In the genomic region with DNA sequence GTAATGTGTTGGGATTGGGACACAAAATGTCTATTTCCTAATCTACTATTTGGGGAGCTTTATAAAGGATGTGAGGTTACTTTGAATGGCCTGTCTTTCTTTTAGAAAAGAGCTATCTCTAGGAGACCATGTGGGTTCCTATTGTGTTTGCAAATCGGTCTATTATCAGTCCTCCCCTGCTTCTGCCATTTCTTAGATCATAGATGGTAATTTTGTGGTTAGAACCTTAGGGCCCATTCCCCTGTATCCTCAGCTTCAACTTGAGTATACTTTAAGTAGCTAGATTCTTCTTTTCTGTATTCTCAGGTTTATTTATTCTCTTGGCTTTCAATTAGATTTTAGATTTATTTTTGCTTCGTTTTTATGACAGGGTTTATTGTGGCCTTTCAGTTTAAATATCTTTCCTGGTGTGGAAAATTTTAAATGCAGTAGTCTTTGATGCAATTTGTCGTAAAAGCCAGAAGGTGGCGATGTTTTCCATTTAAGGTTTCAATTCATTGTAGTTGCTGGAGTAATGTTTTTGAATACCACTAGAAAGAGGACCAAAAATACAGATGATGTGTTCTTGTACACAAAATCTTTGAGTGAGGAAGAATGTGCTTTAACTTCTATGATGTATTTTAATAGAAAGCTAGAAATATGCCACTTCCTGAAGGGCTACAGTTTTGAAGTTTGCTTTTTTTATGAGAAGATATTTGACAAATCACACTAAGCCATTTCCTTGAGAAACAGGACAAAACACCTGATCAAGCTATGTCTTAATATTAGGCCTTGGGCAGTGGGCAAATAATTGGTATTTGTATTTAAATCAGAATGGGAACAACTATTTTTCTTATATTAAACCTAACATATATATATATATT, we compare ENCODE assay signal across 8 cellular contexts. TPM values are rescaled to one million over a fixed set of nuclear protein-coding genes. Genes with fewer than 3 reads are reported as not detected.
DNase-seq lines count a peak whose midpoint lies in the region; ATAC-seq, FAIRE-seq and TF ChIP-seq lines count a peak whose summit lies in the region.

No MANE protein-coding gene starts in this region.

- no peak overlapping the region for H3K9ac ChIP-seq in HepG2 (ENCODE audit: insufficient read depth, low read depth, low read length)

- in situ Hi-C loops in HepG2 (cut with HindIII; ENCODE audit: extremely low pct_ligation_motif_present, low pct_unique_long_range_greater_than_20kb): loop anchor here (5.0 kb wide), 1 partner anchor 89 kb away; no protein-coding TSS in a partner anchor

- no peaks in the 10 kb centered on the region for H3K79me2 ChIP-seq in HepG2 (ENCODE audit: insufficient read depth, low read length)

- H3K27ac ChIP-seq in CD4-positive, alpha-beta memory T cell (ENCODE audit: low read depth, low read length): no peak overlapping the region
- H3K27ac ChIP-seq in breast epithelium: no peak overlapping the region
- H3K27ac ChIP-seq in HepG2 (ENCODE audit: extremely low read length, insufficient read depth, low read length): no peak overlapping the region

- H2AFZ ChIP-seq in HepG2 (ENCODE audit: low read length): no peak overlapping the region

- H3K27me3 ChIP-seq in CD4-positive, alpha-beta memory T cell (ENCODE audit: insufficient read depth, low read length): no peaks in the 10 kb centered on the region
- H3K27me3 ChIP-seq in breast epithelium (no peaks in the 10 kb centered on the region), HepG2 (ENCODE audit: control insufficient read depth in 1 of 2, insufficient read depth in 2 of 2, low read length in 2 of 2) (no peaks in the 10 kb centered on the region)

- 0% methylated on average over 4 of the region's 4 CpGs for WGBS in HepG2 (ENCODE audit: low lambda C conversion rate)

- peak overlapping the region in 4 of 7 donors; percentile 11 to 66 (median 18) for H3K27ac Mint-ChIP-seq in CD4-positive, alpha-beta memory T cell

- no peaks in the 10 kb centered on the region for H3K9me3 ChIP-seq in CD4-positive, alpha-beta memory T cell (ENCODE audit: control insufficient read depth in 1 of 2, low read length in 2 of 2)
- H3K9me3 ChIP-seq in breast epithelium (no peaks in the 10 kb centered on the region), HepG2 (ENCODE audit: low read length) (no peaks in the 10 kb centered on the region)

- no peak overlapping the region for H3K4me3 ChIP-seq in CD4-positive, alpha-beta memory T cell (ENCODE audit: low read length in 2 of 2)
- H3K4me3 ChIP-seq in breast epithelium (no peak overlapping the region), HepG2 (replicated peaks in 1 of 3; ENCODE audit: insufficient read depth in 1 of 3, low read depth in 2 of 3, low read length in 3 of 3) (no peak overlapping the region)

- TF ChIP-seq CTCF in breast epithelium (IDR thresholded peaks at IDR 0.05): peak; percentile 66 to 81 (median 77)
- TF ChIP-seq CTCF in HepG2 (CRISPR knock-in tag; IDR thresholded peaks at IDR 0.05): peak; percentile 71

- peak; percentile 67 for FAIRE-seq in HepG2 (lab: Jason Lieb, UNC)

- H3K4me2 ChIP-seq in HepG2 (ENCODE audit: low read depth, low read length): no peak overlapping the region

- 0 out of 2 replicates have a peak, but pooled peaks cover 3% of the 10 kb centered on the region for H4K20me1 ChIP-seq in HepG2 (ENCODE audit: insufficient read depth, low read length)

- no peaks in the 10 kb centered on the region for H3K36me3 ChIP-seq in CD4-positive, alpha-beta memory T cell (ENCODE audit: insufficient read depth, low read length)
- H3K36me3 ChIP-seq in breast epithelium (no peaks in the 10 kb centered on the region), HepG2 (replicated peaks in 1 of 2; ENCODE audit: control insufficient read depth in 1 of 2, insufficient read depth in 2 of 2, low read length in 2 of 2) (no peaks in the 10 kb centered on the region)

- CTCF ChIA-PET in CD4-positive, alpha-beta memory T cell (lab: Charles Lee; ENCODE audit: partially characterized antibody): interaction anchor here (0.6 to 3.3 kb wide), 37 partner anchors 8 to 1500 kb away, joined by 3 to 97 read pairs (median 5); a partner anchor contains a TSS
- CTCF ChIA-PET in HepG2 (lab: Yijun Ruan, JAX; ENCODE audit: low intra/inter-chr PET ratio, low total read pairs): interaction anchor here (0.8 to 3.6 kb wide), 5 partner anchors 49 to 124 kb away, joined by 3 to 47 read pairs (median 4); no protein-coding TSS in a partner anchor

- TF ChIP-seq RAD21 in HepG2 (CRISPR knock-in tag; IDR thresholded peaks at IDR 0.05): peak; percentile 56; the same call in 1 of the 2 replicates

- peaks cover 37% of the 10 kb centered on the region for H3K4me1 ChIP-seq in CD4-positive, alpha-beta memory T cell (ENCODE audit: insufficient read depth, low read length)
- H3K4me1 ChIP-seq in breast epithelium (no peaks in the 10 kb centered on the region), HepG2 (ENCODE audit: insufficient read depth, low read length) (no peaks in the 10 kb centered on the region)

- no peaks in the 10 kb centered on the region for H3K9me3 Mint-ChIP-seq in CD4-positive, alpha-beta memory T cell

- peaks cover 0 to 4% of the 10 kb centered on the region in 2 donors for H3K36me3 Mint-ChIP-seq in CD4-positive, alpha-beta memory T cell

- no peaks in the 10 kb centered on the region for H3K27me3 Mint-ChIP-seq in CD4-positive, alpha-beta memory T cell

- ATAC-seq in GM18907 (IDR thresholded peaks at IDR 0.05; ENCODE audit: unreplicated experiment): peak; percentile 56
- ATAC-seq in HepG2: peak; percentile 46; the same call in 2 of the 3 replicates
- ATAC-seq in GM18870 (IDR thresholded peaks at IDR 0.05; ENCODE audit: unreplicated experiment): no peak

- POLR2A ChIA-PET in CD4-positive, alpha-beta memory T cell (lab: Charles Lee; ENCODE audit: partially characterized antibody): interaction anchor here (1.0 to 1.6 kb wide), 4 partner anchors 9 to 90 kb away, joined by 3 to 7 read pairs (median 4); a partner anchor contains a TSS
- POLR2A ChIA-PET in HepG2 (lab: Yijun Ruan, JAX): interaction anchor here (1.1 kb wide), 1 partner anchor 90 kb away, joined by 4 read pairs; no protein-coding TSS in a partner anchor

- intact Hi-C loops in CD4-positive, alpha-beta memory T cell (cut with micrococcal nuclease): loop anchor here (1.0 to 2.0 kb wide), 4 partner anchors 21 to 124 kb away; a partner anchor contains a TSS
- intact Hi-C loops in breast epithelium (cut with DNase I; ENCODE audit: low total_unique reads) (no loop called here), HepG2 (cut with micrococcal nuclease; ENCODE audit: unreplicated experiment) (loop anchor here (1.0 kb wide), 3 partner anchors 49 to 124 kb away; no protein-coding TSS in a partner anchor)

- TF ChIP-seq EP300 in HepG2 (IDR thresholded peaks at IDR 0.05; ENCODE audit: low read depth in 2 of 2, low read length in 2 of 2): no peak
- no peak for TF ChIP-seq EP300 in HepG2 (CRISPR knock-in tag; IDR thresholded peaks at IDR 0.05; ENCODE audit: borderline replicate concordance)

- TF ChIP-seq POLR2A in breast epithelium (IDR thresholded peaks at IDR 0.05) (no peak), HepG2 (IDR thresholded peaks at IDR 0.05; ENCODE audit: insufficient read depth in 1 of 2, low read depth in 2 of 2, low read length in 2 of 2) (no peak)

- no peak overlapping the region for H3K4me3 Mint-ChIP-seq in CD4-positive, alpha-beta memory T cell

- BruUV-seq in HepG2 (replicated peaks; lab: Mats Ljungman, UMichigan): no TSS peak

- DNase-seq in CD4-positive, alpha-beta memory T cell: peak in 4 of 5 donors; percentile 38 to 46 (median 42)
- DNase-seq in HS-27A (ENCODE audit: low read depth): peak; percentile 43
- DNase-seq in NCI-H774 (lab: John Stamatoyannopoulos, UW): peak; percentile 68
- no peak for DNase-seq in breast epithelium (ENCODE audit: low spot score in 2 of 2)
- DNase-seq in HepG2 (ENCODE audit: low spot score): peak; percentile 58
- no peak for DNase-seq in NK-92 (lab: John Stamatoyannopoulos, UW; ENCODE audit: unreplicated experiment)

- H3K4me1 Mint-ChIP-seq in CD4-positive, alpha-beta memory T cell: peaks cover 31 to 45% (median 38%) of the 10 kb centered on the region in 4 donors

TF ChIP-seq in HepG2, 621 proteins besides CTCF, POLR2A, EP300 and RAD21 (continues in another document):
- TF ChIP-seq MIXL1 (CRISPR knock-in tag; IDR thresholded peaks at IDR 0.05): 0 out of 2 replicates have a peak, but pooled peaks have one; percentile 49

RNA-seq across cellular contexts. Expression of a gene that starts 20.3 kb away (rescaled TPM):
- total RNA-seq in CD4-positive, alpha-beta memory T cell: 10 to 100 TPM; 34.8 to 39.2 TPM
- 10 to 100 TPM; 55.1 to 77.2 TPM for polyA plus RNA-seq in CD4-positive, alpha-beta memory T cell
- total RNA-seq in breast epithelium (10 to 100 TPM; 10.2 to 16.4 (median 15.4) TPM), HepG2 (2016; rRNA removed; fragmentation: Illumina TruSeq; extraction: Trizol) (39.3 and 47.7 TPM in 2 replicates)
- 47.1 and 47.5 TPM in 2 replicates for total RNA-seq in HepG2 (2016; cell fraction: cytosol; rRNA removed; fragmentation: Illumina TruSeq; extraction: Trizol; ENCODE audit: low read depth)
- total RNA-seq in HepG2 (2016; cell fraction: insoluble cytoplasmic fraction; rRNA removed; fragmentation: Illumina TruSeq; extraction: Trizol): 38.0 and 46.0 TPM in 2 replicates
- 75.7 and 77.8 TPM in 2 replicates for total RNA-seq in HepG2 (2016; cell fraction: membrane; rRNA removed; fragmentation: Illumina TruSeq; extraction: Trizol)
- 22.3 and 25.5 TPM in 2 replicates for total RNA-seq in HepG2 (2016; cell fraction: nucleus; rRNA removed; fragmentation: Illumina TruSeq; extraction: Trizol)
- polyA plus RNA-seq in HepG2 (2011; rRNA removed): 20.2 and 25.3 TPM in 2 replicates
- polyA plus RNA-seq in HepG2 (2011; cell fraction: cytosol; rRNA removed): 10.7 and 14.1 TPM in 2 replicates
- 5.8 and 9.1 TPM in 2 replicates for polyA plus RNA-seq in HepG2 (2011; cell fraction: nucleus; rRNA removed)
- polyA plus RNA-seq in HepG2 (2012): 22.0 and 27.1 TPM in 2 replicates
- 37.3 and 45.6 TPM in 2 replicates for polyA plus RNA-seq in HepG2 (2016; cell fraction: cytosol; fragmentation: Illumina TruSeq; extraction: Trizol; ENCODE audit: low read depth)
- polyA plus RNA-seq in HepG2 (2016; cell fraction: insoluble cytoplasmic fraction; fragmentation: Illumina TruSeq; extraction: Trizol; ENCODE audit: low read depth): 57.8 and 60.3 TPM in 2 replicates
- 72.2 and 77.9 TPM in 2 replicates for polyA plus RNA-seq in HepG2 (2016; cell fraction: membrane; fragmentation: Illumina TruSeq; extraction: Trizol; ENCODE audit: low read depth)
- 46.2 and 47.2 TPM in 2 replicates for polyA plus RNA-seq in HepG2 (2016; cell fraction: nucleus; fragmentation: Illumina TruSeq; extraction: Trizol; ENCODE audit: insufficient read depth, low read depth)
- polyA minus RNA-seq in HepG2 (2011; rRNA and poly(A)+ RNA removed; ENCODE audit: low replicate concordance): 4.1 and 10.0 TPM in 2 replicates
- 13.8 and 17.3 TPM in 2 replicates for polyA minus RNA-seq in HepG2 (2011; cell fraction: cytosol; rRNA and poly(A)+ RNA removed)
- polyA minus RNA-seq in HepG2 (2011; cell fraction: nucleus; rRNA and poly(A)+ RNA removed): 9.4 and 10.9 TPM in 2 replicates

Comparison
In these comparisons a context has a peak if more than half of its experiments do, and no peak if none do; other contexts are left out.
1. DNase-seq: peak in CD4-positive, alpha-beta memory T cell (4 of 5), HS-27A (single experiment), NCI-H774 (single experiment) and HepG2 (single experiment); none in breast epithelium (0 of 2) and NK-92 (single experiment).